ENCODE assay signal across 8 cellular contexts in genomic region chr16:52912565-52913173, GRCh38.
A peak's percentile ranks its signal among the peaks of the same experiment; 100 is the strongest.
DNase-seq lines count a peak whose midpoint lies in the region; ATAC-seq, FAIRE-seq and TF ChIP-seq lines count a peak whose summit lies in the region.

No MANE protein-coding gene starts in this region.

- peak; percentile 79 for TF ChIP-seq CTCF in bronchial epithelial cell (IDR thresholded peaks at IDR 0.05; ENCODE audit: insufficient read depth, low read length, severe bottlenecking)

- no peak overlapping the region for H3K9ac ChIP-seq in NT2/D1 (ENCODE audit: insufficient read length, low read depth)

- peak; percentile 42 for FAIRE-seq in HTR-8/SVneo (lab: Jason Lieb, UNC)
- FAIRE-seq in bronchial epithelial cell (lab: Jason Lieb, UNC) = no peak

- DNase-seq in COLO668 (lab: John Stamatoyannopoulos, UW; ENCODE audit: unreplicated experiment) (peak; percentile 78), HTR-8/SVneo (ENCODE audit: insufficient read length, low spot score) (peak; percentile 45), NT2/D1 (ENCODE audit: low read depth, low spot score) (peak; percentile 81), bronchial epithelial cell (ENCODE audit: low read depth) (peak; percentile 68), kidney glomerular epithelial cell (lab: John Stamatoyannopoulos, UW) (peak; percentile 20)
- DNase-seq in stimulated activated naive CD8-positive, alpha-beta T cell treated with anti-CD3 and anti-CD28 coated beads, Interleukin-15, Interleukin-2, amounts not matched to agents 100 U/mL and 50 U/mL, for 24 hours = peak; percentile 47
- no peak for DNase-seq in activated CD4-positive, CD25-positive, alpha-beta regulatory T cell treated with anti-CD3 and anti-CD28 coated beads, Interleukin-2, amount 50 U/mL, for 72 hours

- H3K9me3 ChIP-seq in NT2/D1 (ENCODE audit: insufficient read depth, low read length) = no peaks in the 10 kb centered on the region

- H3K27me3 ChIP-seq in NT2/D1 (ENCODE audit: insufficient read depth, insufficient read length) = no peaks in the 10 kb centered on the region
- no peaks in the 10 kb centered on the region for H3K27me3 ChIP-seq in bronchial epithelial cell (ENCODE audit: control insufficient read depth, insufficient read depth, low read length)

- H3K36me3 ChIP-seq in NT2/D1 (ENCODE audit: insufficient read depth, insufficient read length, low read length) (no peaks in the 10 kb centered on the region), bronchial epithelial cell (ENCODE audit: control insufficient read depth, insufficient read depth, low read length) (no peaks in the 10 kb centered on the region)

- ATAC-seq in GM18870 (IDR thresholded peaks at IDR 0.05; ENCODE audit: unreplicated experiment) = peak; percentile 67
- ATAC-seq in stimulated activated naive CD8-positive, alpha-beta T cell treated with anti-CD3 and anti-CD28 coated beads, Interleukin-15, Interleukin-2, amounts not matched to agents 100 U/mL and 50 U/mL, for 24 hours = no peak

- no peak overlapping the region for H3K4me3 ChIP-seq in NT2/D1 (ENCODE audit: insufficient read length, low read depth)
- no peak overlapping the region for H3K4me3 ChIP-seq in bronchial epithelial cell (ENCODE audit: low read depth, low read length)

- no peaks in the 10 kb centered on the region for H3K4me1 ChIP-seq in NT2/D1 (ENCODE audit: insufficient read depth, insufficient read length)
